8 cellular contexts compared by ENCODE assay signal in genomic region chr9:34185778-34186551, GRCh38. TPM values are rescaled to one million over a fixed set of nuclear protein-coding genes. Genes with fewer than 3 reads are reported as not detected.
DNase-seq lines count a peak whose midpoint lies in the region; TF ChIP-seq lines count a peak whose summit lies in the region.

No MANE protein-coding gene starts in this region.

- no peak for TF ChIP-seq POLR2A in stomach (IDR thresholded peaks at IDR 0.05)

- H3F3A ChIP-seq in neural progenitor cell (ENCODE audit: low read depth), result no peaks in the 10 kb centered on the region

- peaks cover 2% of the 10 kb centered on the region for H3K9me3 Mint-ChIP-seq in neural progenitor cell

- intact Hi-C loops in stomach (cut with DNase I; ENCODE audit: low total_unique reads), result loop anchor here (10.0 kb wide), 1 partner anchor 189 kb away; the partner anchor contains the start of gene MYORG

- TF ChIP-seq EP300 in stomach (IDR thresholded peaks at IDR 0.05), result no peak

- H3K27me3 ChIP-seq in stomach, result no peaks in the 10 kb centered on the region
- no peaks in the 10 kb centered on the region for H3K27me3 ChIP-seq in neural progenitor cell

- TF ChIP-seq CTCF in HEK293 (tag by site-specific recombination; IDR thresholded peaks at IDR 0.05) (no peak), astrocyte of the cerebellum (IDR thresholded peaks at IDR 0.05; ENCODE audit: low read depth, low read length, missing control alignments) (no peak), stomach (IDR thresholded peaks at IDR 0.05) (no peak), neural progenitor cell (IDR thresholded peaks at IDR 0.05) (no peak)

- H3K4me2 ChIP-seq in neural progenitor cell, result no peak overlapping the region

- peaks cover 17% of the 10 kb centered on the region for H4K20me1 ChIP-seq in neural progenitor cell (ENCODE audit: low read depth)

- no peak overlapping the region for H3K4me3 Mint-ChIP-seq in neural progenitor cell

- H3K27me3 Mint-ChIP-seq in neural progenitor cell (ENCODE audit: insufficient read depth, low read depth), result no peaks in the 10 kb centered on the region

- no peak overlapping the region for H3K9ac ChIP-seq in neural progenitor cell

- peaks cover 92% of the 10 kb centered on the region for H3K79me2 ChIP-seq in neural progenitor cell (ENCODE audit: low read depth)

- peaks cover 3% of the 10 kb centered on the region for H3K4me1 Mint-ChIP-seq in neural progenitor cell

- H3K4me1 ChIP-seq in HEK293 (ENCODE audit: control insufficient read depth, insufficient read depth, low read length) (peaks cover 18% of the 10 kb centered on the region; the same call in 1 of the 2 replicates), stomach (peaks cover 27 to 90% (median 50%) of the 10 kb centered on the region in 4 donors), neural progenitor cell (no peaks in the 10 kb centered on the region)

- peaks cover 5% of the 10 kb centered on the region for H3K36me3 Mint-ChIP-seq in neural progenitor cell

- in situ Hi-C loops in astrocyte of the cerebellum (cut with HindIII; ENCODE audit: low sequenced_read_pairs), result no loop called here

- no peak overlapping the region for H3K4me3 ChIP-seq in HEK293 (ENCODE audit: low read depth, low read length)
- H3K4me3 ChIP-seq in astrocyte of the cerebellum (ENCODE audit: low read depth, low read length), result no peak overlapping the region
- no peak overlapping the region for H3K4me3 ChIP-seq in stomach
- no peak overlapping the region for H3K4me3 ChIP-seq in neural progenitor cell

- 26 to 43% (median 31%) methylated on average over 3 of the region's 3 CpGs for WGBS in stomach, 5 donors

- no peak overlapping the region for H3K27ac Mint-ChIP-seq in neural progenitor cell

- H3K27ac ChIP-seq in HEK293 (ENCODE audit: extremely low read depth, low read depth, low read length) (no peak overlapping the region), stomach (peak overlapping the region; percentile 55 to 86 (median 82)), neural progenitor cell (no peak overlapping the region)

- POLR2A ChIA-PET in HEK293 (lab: Yijun Ruan, JAX), result interaction anchor here (2.7 kb wide), 1 partner anchor 7 kb away, joined by 10 read pairs; the partner anchor contains the start of gene UBAP1

- H3K36me3 ChIP-seq in HEK293 (ENCODE audit: control insufficient read depth in 2 of 2, insufficient read depth in 1 of 2, low read length in 2 of 2), result peaks cover 4 to 8% of the 10 kb centered on the region in 2 experiments; a peak in 2 of 3 replicates
- peaks cover 4 to 21% (median 14%) of the 10 kb centered on the region in 4 donors for H3K36me3 ChIP-seq in stomach
- no peaks in the 10 kb centered on the region for H3K36me3 ChIP-seq in neural progenitor cell

- H3K9me3 ChIP-seq in HEK293 (ENCODE audit: control insufficient read depth, insufficient read depth, low read depth, low read length) (no peaks in the 10 kb centered on the region), stomach (no peaks in the 10 kb centered on the region), neural progenitor cell (ENCODE audit: low read depth) (no peaks in the 10 kb centered on the region)

- H2AFZ ChIP-seq in neural progenitor cell (replicated peaks), result no peak overlapping the region

- CTCF ChIA-PET in HEK293 (lab: Yijun Ruan, JAX), result interaction anchor here (1.6 kb wide), 1 partner anchor 68 kb away, joined by 7 read pairs; no protein-coding TSS in a partner anchor

- DNase-seq in GF-D8 (lab: John Stamatoyannopoulos, UW), result peak; percentile 75
- DNase-seq in NCI-H2196 (lab: John Stamatoyannopoulos, UW; ENCODE audit: unreplicated experiment), result peak; percentile 93
- DNase-seq in astrocyte of the cerebellum (ENCODE audit: low read depth), result peak; percentile 97
- peak; percentile 96 for DNase-seq in iris pigment epithelial cell (ENCODE audit: low read depth)
- peak; percentile 57 for DNase-seq in stomach
- DNase-seq in NK-92 (lab: John Stamatoyannopoulos, UW; ENCODE audit: unreplicated experiment), result no peak
- DNase-seq in neural progenitor cell (ENCODE audit: low spot score), result no peak

TF ChIP-seq in HEK293, 187 proteins besides CTCF, POLR2A, EP300 and RAD21 (continues in another document):
- TF ChIP-seq ZNF623 (tag by site-specific recombination; IDR thresholded peaks at IDR 0.05) (no peak), ZFP69B (tag by site-specific recombination; IDR thresholded peaks at IDR 0.05) (peak; percentile 55; the same call in 1 of the 2 replicates), SP3 (tag by site-specific recombination; IDR thresholded peaks at IDR 0.05) (peak; percentile 52), SCRT2 (tag by site-specific recombination; IDR thresholded peaks at IDR 0.05) (peak; percentile 16; the same call in 1 of the 2 replicates), IKZF3 (tag by site-specific recombination; IDR thresholded peaks at IDR 0.05) (peak; percentile 25; the same call in 1 of the 2 replicates), ZNF184 (tag by site-specific recombination; IDR thresholded peaks at IDR 0.05) (peak; percentile 61; the same call in 1 of the 2 replicates), SALL2 (tag by site-specific recombination; IDR thresholded peaks at IDR 0.05; ENCODE audit: borderline replicate concordance) (0 out of 2 replicates have a peak, but pooled peaks have one; percentile 15), ATF2 (tag by site-specific recombination; IDR thresholded peaks at IDR 0.05; ENCODE audit: low read depth) (peak; percentile 56), ZNF658 (tag by site-specific recombination; IDR thresholded peaks at IDR 0.05) (no peak), ZFP41 (tag by site-specific recombination; IDR thresholded peaks at IDR 0.05; ENCODE audit: borderline replicate concordance) (no peak), ZNF423 (tag by site-specific recombination; IDR thresholded peaks at IDR 0.05) (no peak), ZNF629 (tag by site-specific recombination; IDR thresholded peaks at IDR 0.05) (peak; percentile 90), ZNF324 (tag by site-specific recombination; IDR thresholded peaks at IDR 0.05) (0 out of 2 replicates have a peak, but pooled peaks have one; percentile 37), ZNF660 (tag by site-specific recombination; IDR thresholded peaks at IDR 0.05) (peak; percentile 93), WT1 (tag by site-specific recombination; IDR thresholded peaks at IDR 0.05) (peak; percentile 66), SETDB1 (IDR thresholded peaks at IDR 0.05; ENCODE audit: insufficient read length, low read length) (no peak), ZNF10 (tag by site-specific recombination; IDR thresholded peaks at IDR 0.05) (peak; percentile 84), ZNF692 (tag by site-specific recombination; IDR thresholded peaks at IDR 0.05) (peak; percentile 48; the same call in 1 of the 2 replicates), ZSCAN16 (tag by site-specific recombination; IDR thresholded peaks at IDR 0.05) (peak; percentile 66; the same call in 1 of the 2 replicates), ZNF24 (tag by site-specific recombination; IDR thresholded peaks at IDR 0.05) (peak; percentile 83), ZNF335 (tag by site-specific recombination; conservative IDR thresholded peaks at IDR 0.05) (0 out of 2 replicates have a peak, but pooled peaks have one; percentile 14), ZNF175 (tag by site-specific recombination; IDR thresholded peaks at IDR 0.05) (no peak), SP7 (tag by site-specific recombination; IDR thresholded peaks at IDR 0.05) (peak; percentile 93), ZNF133 (tag by site-specific recombination; IDR thresholded peaks at IDR 0.05) (no peak), TRIM28 (IDR thresholded peaks at IDR 0.05; ENCODE audit: borderline replicate concordance, low read length) (peak; percentile 31; the same call in 1 of the 2 replicates)

RNA-seq across cellular contexts. Expression of gene UBAP1, which starts 7.1 kb away (rescaled TPM):
- total RNA-seq in stomach (10 to 100 TPM; 17.7 to 53.1 (median 34.9) TPM), neural progenitor cell (ENCODE audit: low replicate concordance) (21.7 and 24.0 TPM in 2 replicates)
- 10 to 100 TPM; 32.3 to 43.8 (median 33.2) TPM for polyA plus RNA-seq in stomach

RNA-seq across cellular contexts. Expression of gene DCAF12, which starts 59.5 kb away (rescaled TPM):
- 10 to 100 TPM in 4 of 5 donors, 1 to 10 TPM in 1; 4.1 to 54.3 (median 29.1) TPM for total RNA-seq in stomach
- 10 to 100 TPM in 2 of 3 donors, 1 to 10 TPM in 1; 9.7 to 20.0 (median 19.6) TPM for polyA plus RNA-seq in stomach
- 37.6 and 41.0 TPM in 2 replicates for total RNA-seq in neural progenitor cell (ENCODE audit: low replicate concordance)

Comparison
In these comparisons a context has a peak if more than half of its experiments do, and no peak if none do; other contexts are left out.
1. DNase-seq: peak in GF-D8 (single experiment), NCI-H2196 (single experiment), astrocyte of the cerebellum (single experiment), iris pigment epithelial cell (single experiment) and stomach (single experiment); none in NK-92 (single experiment) and neural progenitor cell (single experiment).
2. H3K27ac ChIP-seq: peak in stomach (5 of 5); none in HEK293 (single experiment) and neural progenitor cell (single experiment).